26 cellular contexts compared by ENCODE assay signal in the genomic region with DNA sequence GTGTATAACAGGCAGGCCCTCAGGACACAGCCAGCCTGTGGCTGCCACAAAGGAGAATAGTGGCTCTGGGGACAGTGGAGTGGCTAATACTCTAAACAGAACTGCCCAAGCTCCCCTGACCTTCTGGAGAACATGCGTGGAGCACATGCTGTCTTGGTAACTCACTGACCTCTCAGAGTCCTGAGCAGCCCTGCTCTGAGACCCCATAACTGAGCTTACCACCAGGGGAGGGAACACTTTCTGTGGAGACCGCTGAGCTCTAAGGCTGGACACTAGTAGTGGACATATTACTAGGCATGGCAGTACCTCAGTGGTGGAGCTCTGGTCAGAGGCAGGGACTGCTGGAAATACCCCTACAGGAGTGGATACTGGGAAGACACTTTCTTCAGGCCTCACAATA.
"Had no signal": no experiment of that assay in that cellular context is flagged by ENCODE, and none has a peak within 500 bp of the region (broad histone marks: within the 10 kb centered on the region; RNA-seq: fewer than 3 reads in every experiment).

No MANE protein-coding gene starts in this region.

- DNase-seq: heart left ventricle; hypothalamus; immature natural killer cell; kidney; left colon; left lung; lower lobe of right lung; mammary epithelial cell; midbrain; mucosa of descending colon; naive thymus-derived CD4-positive, alpha-beta T cell; nucleus accumbens; ovary; right lobe of liver; stimulated activated CD4-positive, alpha-beta T cell treated with anti-CD3 and anti-CD28 coated beads, Interleukin-1b, Interleukin-23, amount 100 ng/mL, for 48 hours; stimulated activated CD4-positive, alpha-beta T cell treated with anti-CD3 and anti-CD28 coated beads, Interleukin-2, amount 100 ng/mL, for 48 hours; stimulated activated CD4-positive, alpha-beta T cell treated with anti-CD3 and anti-CD28 coated beads, Interleukin-4, amount 100 ng/mL, for 4 hours; stimulated activated CD8-positive, alpha-beta memory T cell treated with anti-CD3 and anti-CD28 coated beads, Interleukin-4, amount 100 ng/mL, for 48 hours; stimulated activated naive CD4-positive, alpha-beta T cell treated with Interleukin-2 at 50 U/mL for 16 hours; stimulated activated naive CD8-positive, alpha-beta T cell treated with anti-CD3 and anti-CD28 coated beads, Interleukin-15, amount 100 ng/mL, for 72 hours; substantia nigra; tibial artery; uterus had no signal

- H3K36me3 ChIP-seq: heart left ventricle, left lung, lower lobe of right lung, ovary, right atrium auricular region, right lobe of liver, thoracic aorta, tibial artery, uterus had no signal

- H3K27me3 ChIP-seq: heart left ventricle, left lung, ovary, right atrium auricular region, right lobe of liver, tibial artery, uterus had no signal

- H3K9me3 ChIP-seq: lower lobe of right lung, mucosa of descending colon, ovary, right lobe of liver, thoracic aorta, tibial artery, uterus had no signal

- H3K4me3 ChIP-seq: heart left ventricle, left lung, lower lobe of right lung, mucosa of descending colon, ovary, right atrium auricular region, right lobe of liver, smooth muscle cell, thoracic aorta, tibial artery, uterus had no signal

- H3K27ac ChIP-seq: heart left ventricle, left lung, lower lobe of right lung, ovary, right atrium auricular region, right lobe of liver, thoracic aorta, tibial artery, uterus had no signal

- H3K4me2 ChIP-seq: smooth muscle cell had no signal

- H3K4me1 ChIP-seq: left lung, lower lobe of right lung, right atrium auricular region, right lobe of liver, tibial artery, uterus had no signal
